In the genomic region with DNA sequence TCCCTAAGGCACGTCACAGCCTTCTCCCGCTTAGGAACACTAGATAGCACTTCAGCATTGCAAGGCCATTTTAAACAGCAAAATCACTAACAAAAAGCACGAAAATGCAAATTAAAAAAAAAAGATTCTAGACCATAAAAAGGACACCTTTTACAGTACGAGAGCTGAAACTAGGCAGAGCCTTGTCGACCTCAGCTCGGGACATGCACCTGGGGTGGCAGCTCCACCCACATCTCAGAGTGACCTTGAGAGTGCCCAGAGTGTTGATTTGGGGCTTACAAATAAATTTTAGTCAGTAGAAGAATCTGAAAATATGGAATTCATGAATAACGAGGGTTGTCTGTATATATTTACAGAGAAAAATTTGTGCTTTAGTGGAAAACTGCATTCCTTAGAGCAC, we compare ENCODE assay signal across 10 cellular contexts. TPM values are rescaled to one million over a fixed set of nuclear protein-coding genes. Genes with fewer than 3 reads are reported as not detected.
DNase-seq lines count a peak whose midpoint lies in the region; ATAC-seq and TF ChIP-seq lines count a peak whose summit lies in the region.
"Had no signal": no experiment of that assay in that cellular context is flagged by ENCODE, and none has a peak within 500 bp of the region (broad histone marks: within the 10 kb centered on the region; RNA-seq: fewer than 3 reads in every experiment).

No MANE protein-coding gene starts in this region.

- no peaks in the 10 kb centered on the region for H3K27me3 ChIP-seq in kidney epithelial cell (ENCODE audit: control insufficient read depth, insufficient read depth, low read length)
- no peaks in the 10 kb centered on the region for H3K27me3 ChIP-seq in tibial artery

- H3K9me3 Mint-ChIP-seq in activated naive CD4-positive, alpha-beta T cell treated with anti-CD3 and anti-CD28 coated beads, Interleukin-2, amount 50 U/mL, for 24 hours = no peaks in the 10 kb centered on the region
- peaks cover 0 to 5% of the 10 kb centered on the region in 2 donors for H3K9me3 Mint-ChIP-seq in activated naive CD4-positive, alpha-beta T cell treated with anti-CD3 and anti-CD28 coated beads, Interleukin-2, amount 50 U/mL, for 72 hours
- H3K9me3 Mint-ChIP-seq in activated naive CD8-positive, alpha-beta T cell (ENCODE audit: low read depth) = no peaks in the 10 kb centered on the region

- H3K4me1 ChIP-seq in tibial artery = peaks cover 0 to 41% (median 31%) of the 10 kb centered on the region in 4 donors

- H3K27ac ChIP-seq in tibial artery = no peak overlapping the region

- no peak for ATAC-seq in activated naive CD4-positive, alpha-beta T cell treated with anti-CD3 and anti-CD28 coated beads, Interleukin-2, amount 50 U/mL, for 72 hours

- H3K9me3 ChIP-seq in tibial artery = no peaks in the 10 kb centered on the region

- no peak for DNase-seq in activated naive CD4-positive, alpha-beta T cell treated with anti-CD3 and anti-CD28 coated beads, Interleukin-2, amount 50 U/mL, for 72 hours (ENCODE audit: low spot score in 2 of 2)
- DNase-seq in kidney epithelial cell (ENCODE audit: low read depth) (no peak), tibial artery (no peak), kidney glomerular epithelial cell (lab: John Stamatoyannopoulos, UW) (no peak), DMS53 (lab: John Stamatoyannopoulos, UW) (no peak), A172 (ENCODE audit: low spot score) (no peak)
- DNase-seq: activated naive CD4-positive, alpha-beta T cell treated with Interleukin-2 at 50 U/mL for 16 hours; NCI-H446 had no signal

- intact Hi-C loops in tibial artery (cut with DNase I; ENCODE audit: low total_unique reads) = no loop called here

- H3K36me3 Mint-ChIP-seq in activated naive CD4-positive, alpha-beta T cell treated with anti-CD3 and anti-CD28 coated beads, Interleukin-2, amount 50 U/mL, for 24 hours = peaks cover 12% of the 10 kb centered on the region
- H3K36me3 Mint-ChIP-seq in activated naive CD4-positive, alpha-beta T cell treated with anti-CD3 and anti-CD28 coated beads, Interleukin-2, amount 50 U/mL, for 72 hours = peaks cover 18 to 28% of the 10 kb centered on the region in 2 donors
- peaks cover 11% of the 10 kb centered on the region for H3K36me3 Mint-ChIP-seq in activated naive CD8-positive, alpha-beta T cell

- H3K27me3 Mint-ChIP-seq in activated naive CD4-positive, alpha-beta T cell treated with anti-CD3 and anti-CD28 coated beads, Interleukin-2, amount 50 U/mL, for 24 hours = no peaks in the 10 kb centered on the region
- no peaks in the 10 kb centered on the region for H3K27me3 Mint-ChIP-seq in activated naive CD8-positive, alpha-beta T cell

- H3K4me3 ChIP-seq in kidney epithelial cell (ENCODE audit: low read depth, low read length) (peak overlapping the region; percentile 92), tibial artery (peak overlapping the region; percentile 93 to 98)

- peak overlapping the region; percentile 86 for H3K4me3 Mint-ChIP-seq in activated naive CD4-positive, alpha-beta T cell treated with anti-CD3 and anti-CD28 coated beads, Interleukin-2, amount 50 U/mL, for 24 hours
- peak overlapping the region; percentile 95 for H3K4me3 Mint-ChIP-seq in activated naive CD8-positive, alpha-beta T cell

- TF ChIP-seq CTCF in kidney epithelial cell (IDR thresholded peaks at IDR 0.05; ENCODE audit: insufficient read depth, low read length, poor library complexity, severe bottlenecking) (no peak), tibial artery (IDR thresholded peaks at IDR 0.05) (no peak)

- H3K36me3 ChIP-seq in kidney epithelial cell (ENCODE audit: control insufficient read depth, insufficient read depth, low read length) (peaks cover 2% of the 10 kb centered on the region), tibial artery (peaks cover 19 to 30% (median 24%) of the 10 kb centered on the region in 3 donors)

- peaks cover 23% of the 10 kb centered on the region for H3K4me1 Mint-ChIP-seq in activated naive CD4-positive, alpha-beta T cell treated with anti-CD3 and anti-CD28 coated beads, Interleukin-2, amount 50 U/mL, for 24 hours
- peaks cover 22% of the 10 kb centered on the region for H3K4me1 Mint-ChIP-seq in activated naive CD8-positive, alpha-beta T cell (ENCODE audit: low read depth)

- H3K27ac Mint-ChIP-seq in activated naive CD4-positive, alpha-beta T cell treated with anti-CD3 and anti-CD28 coated beads, Interleukin-2, amount 50 U/mL, for 24 hours = peak overlapping the region; percentile 77
- H3K27ac Mint-ChIP-seq in activated naive CD4-positive, alpha-beta T cell treated with anti-CD3 and anti-CD28 coated beads, Interleukin-2, amount 50 U/mL, for 72 hours = peak overlapping the region in 1 of 2 donors; percentile 93
- peak overlapping the region; percentile 97 for H3K27ac Mint-ChIP-seq in activated naive CD8-positive, alpha-beta T cell

RNA-seq across cellular contexts. Expression of gene MRPS24, which starts 1.1 kb away (rescaled TPM):
- total RNA-seq in activated naive CD4-positive, alpha-beta T cell treated with anti-CD3 and anti-CD28 coated beads, Interleukin-2, amount 50 U/mL, for 72 hours = 100 to 1,000 TPM; 112 to 118 TPM
- total RNA-seq in kidney epithelial cell = 142 and 168 TPM in 2 replicates
- total RNA-seq in A172 (2014; rRNA removed; shearing (Covaris generic)) = 230 and 294 TPM in 2 replicates

RNA-seq across cellular contexts. Expression of gene URGCP, which starts 38.2 kb away (rescaled TPM):
- 10 to 100 TPM; 16.4 to 26.3 TPM for total RNA-seq in activated naive CD4-positive, alpha-beta T cell treated with anti-CD3 and anti-CD28 coated beads, Interleukin-2, amount 50 U/mL, for 72 hours
- total RNA-seq in kidney epithelial cell = 30.0 and 30.1 TPM in 2 replicates
- 37.8 and 41.8 TPM in 2 replicates for total RNA-seq in A172 (2014; rRNA removed; shearing (Covaris generic))

RNA-seq across cellular contexts. Expression of gene UBE2D4, which starts 58.1 kb away (rescaled TPM):
- 1 to 10 TPM; 3.3 to 7.5 TPM for total RNA-seq in activated naive CD4-positive, alpha-beta T cell treated with anti-CD3 and anti-CD28 coated beads, Interleukin-2, amount 50 U/mL, for 72 hours
- total RNA-seq in kidney epithelial cell = 27.4 and 34.0 TPM in 2 replicates
- 14.3 and 23.9 TPM in 2 replicates for total RNA-seq in A172 (2014; rRNA removed; shearing (Covaris generic))
